ENCODE assay signal across 25 cellular contexts in the genomic region with DNA sequence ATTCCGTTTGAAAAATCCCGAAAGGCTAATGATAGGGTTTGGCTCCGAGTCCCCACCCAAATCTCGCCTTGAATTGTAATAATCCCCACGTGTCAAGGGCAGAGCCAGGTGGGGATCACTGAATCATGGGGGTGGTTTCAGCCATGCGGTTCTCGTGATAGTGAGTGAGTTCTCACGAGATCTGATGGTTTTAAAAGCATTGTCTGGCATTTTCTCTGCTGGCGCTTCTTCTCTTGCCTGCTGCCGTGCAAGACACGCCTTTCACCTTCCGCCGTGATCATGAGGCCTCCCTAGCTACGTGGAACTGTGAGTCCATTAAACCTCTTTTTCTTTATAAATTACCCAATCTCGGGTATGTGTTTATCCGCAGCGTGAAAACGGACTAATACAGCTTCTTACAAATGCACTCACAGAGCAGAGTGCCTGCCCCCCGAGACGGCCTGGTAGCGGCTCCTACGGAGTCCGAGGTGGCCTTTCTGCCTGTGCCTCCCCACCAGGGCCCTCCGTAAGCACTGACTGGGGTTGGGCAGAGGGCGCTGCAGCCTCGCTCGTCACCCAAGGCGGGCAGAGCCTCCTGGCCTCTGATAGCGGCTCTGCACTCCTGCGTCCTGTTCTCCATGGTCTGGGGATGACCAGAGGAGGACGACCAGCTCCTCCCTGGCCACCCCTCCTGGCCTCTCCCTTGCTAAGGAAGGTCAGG.
"Had no signal": no experiment of that assay in that cellular context is flagged by ENCODE, and none has a peak within 500 bp of the region (broad histone marks: within the 10 kb centered on the region; RNA-seq: fewer than 3 reads in every experiment).

No MANE protein-coding gene starts in this region.

- H3K4me1 ChIP-seq: pancreas, prostate gland, transverse colon had no signal

- H3K27ac ChIP-seq: pancreas, prostate gland, transverse colon had no signal

- H3K4me1 Mint-ChIP-seq: activated CD4-positive, alpha-beta memory T cell treated with anti-CD3 and anti-CD28 coated beads, Interleukin-2, amount 10 ng/mL, durations not matched to agents 7 days and 5 days; activated CD4-positive, alpha-beta T cell treated with anti-CD3 and anti-CD28 coated beads, Interleukin-2, amount 10 ng/mL, durations not matched to agents 7 days and 5 days; activated naive CD8-positive, alpha-beta T cell treated with anti-CD3 and anti-CD28 coated beads, Interleukin-2, amount 50 U/mL, for 24 hours; naive thymus-derived CD4-positive, alpha-beta T cell had no signal

- H3K27me3 Mint-ChIP-seq: activated CD4-positive, alpha-beta memory T cell treated with anti-CD3 and anti-CD28 coated beads, Interleukin-2, amount 10 ng/mL, durations not matched to agents 7 days and 5 days; activated CD4-positive, alpha-beta T cell treated with anti-CD3 and anti-CD28 coated beads, Interleukin-2, amount 10 ng/mL, durations not matched to agents 7 days and 5 days had no signal

- FAIRE-seq: keratinocyte, pancreas had no signal

- H3K36me3 Mint-ChIP-seq: naive thymus-derived CD4-positive, alpha-beta T cell had no signal

- DNase-seq: activated CD4-positive, alpha-beta memory T cell treated with anti-CD3 and anti-CD28 coated beads, Interleukin-2, amount 10 ng/mL, durations not matched to agents 7 days and 5 days; activated CD4-positive, alpha-beta T cell treated with anti-CD3 and anti-CD28 coated beads for 1 hour; activated CD4-positive, alpha-beta T cell treated with anti-CD3 and anti-CD28 coated beads, Interleukin-2, amount 10 ng/mL, durations not matched to agents 7 days and 5 days; activated CD8-positive, alpha-beta memory T cell treated with anti-CD3 and anti-CD28 coated beads, Interleukin-2, amount 50 U/mL, for 48 hours; activated gamma-delta T cell; activated naive CD4-positive, alpha-beta T cell treated with anti-CD3 and anti-CD28 coated beads, Interleukin-2, amount 50 U/mL, for 16 hours; activated naive CD8-positive, alpha-beta T cell treated with anti-CD3 and anti-CD28 coated beads, Interleukin-2, amount 50 U/mL, for 24 hours; activated T-cell treated with anti-CD3 and anti-CD28 coated beads, Interleukin-2, amount 50 U/mL, for 24 hours; amygdala; central memory CD4-positive, alpha-beta T cell; foreskin fibroblast; head of caudate nucleus; hippocampal formation; left colon; midbrain; naive thymus-derived CD4-positive, alpha-beta T cell; nucleus accumbens; pancreas; stimulated activated CD4-positive, alpha-beta T cell treated with anti-CD3 and anti-CD28 coated beads, Interleukin-15, amount 100 ng/mL, for 24 hours; stimulated activated CD4-positive, alpha-beta T cell treated with anti-CD3 and anti-CD28 coated beads, Interleukin-2, amount 100 ng/mL, for 24 hours; stimulated activated naive CD4-positive, alpha-beta T cell; transverse colon had no signal

- H3K4me3 ChIP-seq: pancreas, prostate gland, transverse colon had no signal

- H3K36me3 ChIP-seq: pancreas, prostate gland, transverse colon had no signal

- H3K4me3 Mint-ChIP-seq: activated CD4-positive, alpha-beta memory T cell treated with anti-CD3 and anti-CD28 coated beads, Interleukin-2, amount 10 ng/mL, durations not matched to agents 7 days and 5 days; activated CD4-positive, alpha-beta T cell treated with anti-CD3 and anti-CD28 coated beads, Interleukin-2, amount 10 ng/mL, durations not matched to agents 7 days and 5 days; activated naive CD8-positive, alpha-beta T cell treated with anti-CD3 and anti-CD28 coated beads, Interleukin-2, amount 50 U/mL, for 24 hours; activated T-cell treated with anti-CD3 and anti-CD28 coated beads, Interleukin-2, amount 50 U/mL, for 24 hours; naive thymus-derived CD4-positive, alpha-beta T cell had no signal

- H3K27ac Mint-ChIP-seq: activated CD4-positive, alpha-beta memory T cell treated with anti-CD3 and anti-CD28 coated beads, Interleukin-2, amount 10 ng/mL, durations not matched to agents 7 days and 5 days; activated CD4-positive, alpha-beta T cell treated with anti-CD3 and anti-CD28 coated beads, Interleukin-2, amount 10 ng/mL, durations not matched to agents 7 days and 5 days; activated naive CD8-positive, alpha-beta T cell treated with anti-CD3 and anti-CD28 coated beads, Interleukin-2, amount 50 U/mL, for 24 hours; activated T-cell treated with anti-CD3 and anti-CD28 coated beads, Interleukin-2, amount 50 U/mL, for 24 hours had no signal

- H3K9me3 Mint-ChIP-seq: activated CD4-positive, alpha-beta memory T cell treated with anti-CD3 and anti-CD28 coated beads, Interleukin-2, amount 10 ng/mL, durations not matched to agents 7 days and 5 days; activated CD4-positive, alpha-beta T cell treated with anti-CD3 and anti-CD28 coated beads, Interleukin-2, amount 10 ng/mL, durations not matched to agents 7 days and 5 days; activated T-cell treated with anti-CD3 and anti-CD28 coated beads, Interleukin-2, amount 50 U/mL, for 24 hours had no signal

- H3K27me3 ChIP-seq: pancreas, transverse colon had no signal

- ATAC-seq: activated naive CD8-positive, alpha-beta T cell treated with anti-CD3 and anti-CD28 coated beads, Interleukin-2, amount 50 U/mL, for 24 hours; esophagus mucosa; left colon; naive thymus-derived CD4-positive, alpha-beta T cell; pancreas had no signal
